In genomic region chr22:29799217-29799680, GRCh38 we compare ENCODE assay signal across 1 cellular context.
TF ChIP-seq lines count a peak whose summit lies in the region.

No MANE protein-coding gene starts in this region.

TF ChIP-seq in K562, 482 proteins besides CTCF, POLR2A, EP300 and RAD21 (continued from another document and continues in another):
- TF ChIP-seq CREB3 (tag; conservative IDR thresholded peaks at IDR 0.05; ENCODE audit: low read depth) (0 out of 2 replicates have a peak, but pooled peaks have one; percentile 22), FOXO4 (CRISPR knock-in tag; IDR thresholded peaks at IDR 0.05) (no peak), ETS1 (conservative IDR thresholded peaks at IDR 0.05; ENCODE audit: control insufficient read depth, low read depth, low read length) (no peak), MEF2D (tag; conservative IDR thresholded peaks at IDR 0.05; ENCODE audit: low read depth) (no peak), ZNF263 (CRISPR knock-in tag; IDR thresholded peaks at IDR 0.05; ENCODE audit: borderline replicate concordance) (no peak), TEAD2 (tag; IDR thresholded peaks at IDR 0.05) (0 out of 2 replicates have a peak, but pooled peaks have one; percentile 24), ZNF431 (CRISPR knock-in tag; IDR thresholded peaks at IDR 0.05) (no peak), GABPA (tag; conservative IDR thresholded peaks at IDR 0.05; ENCODE audit: low read depth) (peak; percentile 61), BHLHE40 (IDR thresholded peaks at IDR 0.05; ENCODE audit: low read length) (peak; percentile 58), HSF4 (CRISPR knock-in tag; IDR thresholded peaks at IDR 0.05; ENCODE audit: borderline replicate concordance) (no peak), PCBP1 (IDR thresholded peaks at IDR 0.05; ENCODE audit: low read depth, low read length, poor library complexity, severe bottlenecking) (no peak), ILK (tag; IDR thresholded peaks at IDR 0.05; ENCODE audit: borderline replicate concordance, low read depth) (no peak), FOXA1 (IDR thresholded peaks at IDR 0.05; ENCODE audit: borderline replicate concordance) (no peak), ZNF57 (CRISPR knock-in tag; IDR thresholded peaks at IDR 0.05) (no peak), MYC (IDR thresholded peaks at IDR 0.05; ENCODE audit: low read depth, low read length) (peak; percentile 50; the same call in 1 of the 2 replicates), MYC (CRISPR knock-in tag; IDR thresholded peaks at IDR 0.05; ENCODE audit: borderline replicate concordance, low read depth) (no peak), ZNF507 (tag; conservative IDR thresholded peaks at IDR 0.05) (no peak), MEF2A (IDR thresholded peaks at IDR 0.05; ENCODE audit: control insufficient read depth, low read depth, low read length) (no peak), ZNF146 (CRISPR knock-in tag; IDR thresholded peaks at IDR 0.05; ENCODE audit: unreplicated experiment) (no peak), THRA (IDR thresholded peaks at IDR 0.05) (no peak), TAL1 (IDR thresholded peaks at IDR 0.05) (no peak), TAF9B (IDR thresholded peaks at IDR 0.05; ENCODE audit: partially characterized antibody) (no peak), SETDB1 (IDR thresholded peaks at IDR 0.05; ENCODE audit: low read length) (no peak), TCF7L2 (IDR thresholded peaks at IDR 0.05; ENCODE audit: low read depth, low read length) (no peak), ZNF561 (CRISPR knock-in tag; conservative IDR thresholded peaks at IDR 0.05) (no peak), SMARCA5 (IDR thresholded peaks at IDR 0.05) (no peak), HDAC1 (IDR thresholded peaks at IDR 0.05) (no peak), TFAP4 (CRISPR knock-in tag; IDR thresholded peaks at IDR 0.05; ENCODE audit: borderline replicate concordance) (0 out of 2 replicates have a peak, but pooled peaks have one; percentile 19), ZNF79 (CRISPR knock-in tag; IDR thresholded peaks at IDR 0.05; ENCODE audit: low read depth) (no peak), JUN (IDR thresholded peaks at IDR 0.05; ENCODE audit: borderline replicate concordance, low read depth, low read length) (peak; percentile 66; the same call in 1 of the 2 replicates), JUN (CRISPR knock-in tag; IDR thresholded peaks at IDR 0.05; ENCODE audit: borderline replicate concordance) (no peak), LEF1 (IDR thresholded peaks at IDR 0.05) (no peak; the same call in 1 of the 2 replicates), HEY1 (CRISPR knock-in tag; IDR thresholded peaks at IDR 0.05; ENCODE audit: borderline replicate concordance) (no peak), TSC22D4 (tag; IDR thresholded peaks at IDR 0.05) (no peak), ZNF780A (CRISPR knock-in tag; IDR thresholded peaks at IDR 0.05) (no peak), GTF2B (IDR thresholded peaks at IDR 0.05; ENCODE audit: extremely low read depth, insufficient read length) (no peak), SMC3 (conservative IDR thresholded peaks at IDR 0.05; ENCODE audit: insufficient read depth, low read depth, low read length) (no peak), ZNF318 (IDR thresholded peaks at IDR 0.05; ENCODE audit: borderline replicate concordance in 1 of 2, low read depth in 1 of 2) (no peak), HNRNPUL1 (IDR thresholded peaks at IDR 0.05; ENCODE audit: low read length) (no peak), RBM34 (IDR thresholded peaks at IDR 0.05; ENCODE audit: borderline replicate concordance, insufficient read depth, low read length) (no peak), DMBX1 (CRISPR knock-in tag; IDR thresholded peaks at IDR 0.05; ENCODE audit: borderline replicate concordance) (no peak; the same call in none of the 2 replicates), ZNF764 (CRISPR knock-in tag; IDR thresholded peaks at IDR 0.05; ENCODE audit: low read depth) (no peak), FOXM1 (IDR thresholded peaks at IDR 0.05; ENCODE audit: low read depth) (no peak), FOXM1 (CRISPR knock-in tag; IDR thresholded peaks at IDR 0.05; ENCODE audit: low read depth) (no peak), CREB3L1 (IDR thresholded peaks at IDR 0.05; ENCODE audit: borderline replicate concordance, low read depth) (no peak), PRMT5 (CRISPR knock-in tag; IDR thresholded peaks at IDR 0.05) (no peak), ZNF699 (CRISPR knock-in tag; IDR thresholded peaks at IDR 0.05; ENCODE audit: insufficient replicate concordance) (no peak), HDGF (IDR thresholded peaks at IDR 0.05) (no peak), ZBTB7A (IDR thresholded peaks at IDR 0.05; ENCODE audit: borderline replicate concordance, control insufficient read depth, low read depth, low read length) (peak; percentile 30; the same call in 1 of the 2 replicates), MBD1 (CRISPR knock-in tag; IDR thresholded peaks at IDR 0.05) (no peak)
